In the genomic region with DNA sequence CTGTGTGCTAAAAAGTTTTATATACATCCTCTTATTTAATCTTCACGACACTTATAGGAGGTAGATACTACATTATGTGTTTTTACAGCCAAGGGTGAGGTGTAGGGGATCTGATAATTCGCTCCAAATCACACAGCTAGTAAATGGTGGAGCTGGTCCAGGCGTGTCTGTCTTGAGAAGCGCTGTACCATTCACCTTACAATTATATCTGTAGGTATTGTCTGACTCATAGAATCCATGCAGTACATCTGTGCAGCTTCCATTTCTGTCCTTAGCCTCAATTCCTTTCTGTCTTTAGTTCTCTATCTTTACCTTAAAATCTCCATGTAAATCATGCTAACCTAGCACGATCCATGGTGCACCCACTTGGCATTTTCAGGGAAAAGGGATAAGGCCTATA, we compare ENCODE assay signal across 18 cellular contexts.
A peak's percentile ranks its signal among the peaks of the same experiment; 100 is the strongest.
DNase-seq lines count a peak whose midpoint lies in the region; ATAC-seq, FAIRE-seq and TF ChIP-seq lines count a peak whose summit lies in the region.
"Had no signal": no experiment of that assay in that cellular context is flagged by ENCODE, and none has a peak within 500 bp of the region (broad histone marks: within the 10 kb centered on the region; RNA-seq: fewer than 3 reads in every experiment).

No MANE protein-coding gene starts in this region.

- no peak overlapping the region for H2AFZ ChIP-seq in OCI-LY1 (ENCODE audit: low read length)

- no peaks in the 10 kb centered on the region for H3K9me2 ChIP-seq in OCI-LY1 (ENCODE audit: low read depth, low read length)

- H3K27ac ChIP-seq in OCI-LY1 (ENCODE audit: low read depth, low read length, poor library complexity, severe bottlenecking) (peak overlapping the region; percentile 78), foreskin keratinocyte (no peak overlapping the region), esophagus squamous epithelium (no peak overlapping the region)

- intact Hi-C loops in esophagus squamous epithelium (cut with DNase I) = no loop called here

- TF ChIP-seq POLR2A in esophagus squamous epithelium (IDR thresholded peaks at IDR 0.05) = no peak

- peak; percentile 85 for ATAC-seq in foreskin keratinocyte
- ATAC-seq in SK-N-SH treated with all-trans-retinoic acid at 6 μM for 48 hours = no peak
- ATAC-seq: HepG2 had no signal

- TF ChIP-seq CTCF in OCI-LY1 (IDR thresholded peaks at IDR 0.05; ENCODE audit: low read length) (no peak), bronchial epithelial cell (IDR thresholded peaks at IDR 0.05; ENCODE audit: insufficient read depth, low read length, severe bottlenecking) (no peak), foreskin keratinocyte (conservative IDR thresholded peaks at IDR 0.05) (no peak), esophagus squamous epithelium (IDR thresholded peaks at IDR 0.05) (no peak)

- H3K36me3 ChIP-seq in OCI-LY1 (ENCODE audit: insufficient read depth, low read length) (no peaks in the 10 kb centered on the region), bronchial epithelial cell (ENCODE audit: control insufficient read depth, insufficient read depth, low read length) (no peaks in the 10 kb centered on the region), esophagus squamous epithelium (no peaks in the 10 kb centered on the region)
- H3K36me3 ChIP-seq: BE2C, HAP-1 had no signal

- H3K79me2 ChIP-seq in OCI-LY1 (ENCODE audit: insufficient read depth, low read length) = peaks cover 18% of the 10 kb centered on the region; the same call in 1 of the 2 replicates

- H3F3A ChIP-seq in OCI-LY1 (ENCODE audit: insufficient read depth, low read length) = peaks cover under 1% of the 10 kb centered on the region; the same call in 1 of the 2 replicates

- H4K20me1 ChIP-seq in OCI-LY1 (ENCODE audit: insufficient read depth, low read length) = no peaks in the 10 kb centered on the region

- DNase-seq in bronchial epithelial cell (ENCODE audit: low read depth) (peak; percentile 18), foreskin keratinocyte (peak in 1 of 2 donors; percentile 42), esophagus squamous epithelium (lab: John Stamatoyannopoulos, UW) (no peak)
- no peak for DNase-seq in activated CD4-positive, CD25-positive, alpha-beta regulatory T cell (lab: John Stamatoyannopoulos, UW)
- DNase-seq: ACHN; BE2C; C1 segment of cervical spinal cord; CD4-positive, CD25-positive, alpha-beta regulatory T cell; CD8-positive, alpha-beta memory T cell; COR-L47 had no signal

- H3K9ac ChIP-seq in OCI-LY1 (ENCODE audit: low read length) = no peak overlapping the region

- 58 to 64% methylated on average over 5 of the region's 5 CpGs for WGBS in esophagus squamous epithelium, 2 donors

- no peaks in the 10 kb centered on the region for H3K27me3 ChIP-seq in OCI-LY1 (ENCODE audit: insufficient read depth, low read length)
- H3K27me3 ChIP-seq in bronchial epithelial cell (ENCODE audit: control insufficient read depth, insufficient read depth, low read length) = no peaks in the 10 kb centered on the region
- no peaks in the 10 kb centered on the region for H3K27me3 ChIP-seq in foreskin keratinocyte
- H3K27me3 ChIP-seq in esophagus squamous epithelium = no peaks in the 10 kb centered on the region
- H3K27me3 ChIP-seq: BE2C had no signal

- peak overlapping the region; percentile 4; the same call in 1 of the 2 replicates for H3K4me2 ChIP-seq in OCI-LY1 (ENCODE audit: low read length)

- no peak overlapping the region for H3K4me3 ChIP-seq in OCI-LY1 (ENCODE audit: low read depth, low read length, poor library complexity, severe bottlenecking)
- no peak overlapping the region for H3K4me3 ChIP-seq in bronchial epithelial cell (ENCODE audit: low read depth, low read length)
- no peak overlapping the region for H3K4me3 ChIP-seq in esophagus squamous epithelium
- H3K4me3 ChIP-seq: HAP-1 had no signal

- peaks cover 92% of the 10 kb centered on the region for H3K4me1 ChIP-seq in OCI-LY1 (ENCODE audit: insufficient read depth, low read length, severe bottlenecking)
- H3K4me1 ChIP-seq in foreskin keratinocyte = peaks cover 13% of the 10 kb centered on the region
- peaks cover 0 to 27% (median 18%) of the 10 kb centered on the region in 3 donors for H3K4me1 ChIP-seq in esophagus squamous epithelium
- H3K4me1 ChIP-seq: HAP-1 had no signal

- H3K9me3 ChIP-seq in OCI-LY1 (ENCODE audit: low read length) (no peaks in the 10 kb centered on the region), esophagus squamous epithelium (no peaks in the 10 kb centered on the region)
- H3K9me3 ChIP-seq: BE2C, HAP-1 had no signal

- FAIRE-seq in bronchial epithelial cell (lab: Jason Lieb, UNC) = no peak
- FAIRE-seq: A204.1, D721Med, G401.6, GM12891, HepG2 had no signal

TF ChIP-seq in SK-N-SH treated with all-trans-retinoic acid at 6 μM for 48 hours, 23 proteins besides CTCF, POLR2A, EP300 and RAD21 (continues in another document):
- TF ChIP-seq SNAI2 (CRISPR knock-in tag; IDR thresholded peaks at IDR 0.05) (no peak), ISL1 (CRISPR knock-in tag; IDR thresholded peaks at IDR 0.05) (no peak), ZNF70 (CRISPR knock-in tag; IDR thresholded peaks at IDR 0.05) (no peak), ZFP3 (CRISPR knock-in tag; IDR thresholded peaks at IDR 0.05) (no peak), ZNF565 (CRISPR knock-in tag; conservative IDR thresholded peaks at IDR 0.05; ENCODE audit: low read depth) (no peak), CSDC2 (CRISPR knock-in tag; IDR thresholded peaks at IDR 0.05) (no peak), RARB (CRISPR knock-in tag; IDR thresholded peaks at IDR 0.05) (no peak), ZC3H10 (CRISPR knock-in tag; IDR thresholded peaks at IDR 0.05) (no peak), GLIS3 (CRISPR knock-in tag; IDR thresholded peaks at IDR 0.05) (no peak), OSR1 (CRISPR knock-in tag; IDR thresholded peaks at IDR 0.05) (no peak), ZNF8 (CRISPR knock-in tag; IDR thresholded peaks at IDR 0.05) (no peak), ESRRG (CRISPR knock-in tag; IDR thresholded peaks at IDR 0.05) (no peak), TOX (CRISPR knock-in tag; IDR thresholded peaks at IDR 0.05; ENCODE audit: borderline replicate concordance) (no peak)
- TF ChIP-seq, protein P1, sequence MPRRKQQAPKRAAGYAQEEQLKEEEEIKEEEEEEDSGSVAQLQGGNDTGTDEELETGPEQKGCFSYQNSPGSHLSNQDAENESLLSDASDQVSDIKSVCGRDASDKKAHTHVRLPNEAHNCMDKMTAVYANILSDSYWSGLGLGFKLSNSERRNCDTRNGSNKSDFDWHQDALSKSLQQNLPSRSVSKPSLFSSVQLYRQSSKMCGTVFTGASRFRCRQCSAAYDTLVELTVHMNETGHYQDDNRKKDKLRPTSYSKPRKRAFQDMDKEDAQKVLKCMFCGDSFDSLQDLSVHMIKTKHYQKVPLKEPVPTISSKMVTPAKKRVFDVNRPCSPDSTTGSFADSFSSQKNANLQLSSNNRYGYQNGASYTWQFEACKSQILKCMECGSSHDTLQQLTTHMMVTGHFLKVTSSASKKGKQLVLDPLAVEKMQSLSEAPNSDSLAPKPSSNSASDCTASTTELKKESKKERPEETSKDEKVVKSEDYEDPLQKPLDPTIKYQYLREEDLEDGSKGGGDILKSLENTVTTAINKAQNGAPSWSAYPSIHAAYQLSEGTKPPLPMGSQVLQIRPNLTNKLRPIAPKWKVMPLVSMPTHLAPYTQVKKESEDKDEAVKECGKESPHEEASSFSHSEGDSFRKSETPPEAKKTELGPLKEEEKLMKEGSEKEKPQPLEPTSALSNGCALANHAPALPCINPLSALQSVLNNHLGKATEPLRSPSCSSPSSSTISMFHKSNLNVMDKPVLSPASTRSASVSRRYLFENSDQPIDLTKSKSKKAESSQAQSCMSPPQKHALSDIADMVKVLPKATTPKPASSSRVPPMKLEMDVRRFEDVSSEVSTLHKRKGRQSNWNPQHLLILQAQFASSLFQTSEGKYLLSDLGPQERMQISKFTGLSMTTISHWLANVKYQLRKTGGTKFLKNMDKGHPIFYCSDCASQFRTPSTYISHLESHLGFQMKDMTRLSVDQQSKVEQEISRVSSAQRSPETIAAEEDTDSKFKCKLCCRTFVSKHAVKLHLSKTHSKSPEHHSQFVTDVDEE (CRISPR knock-in tag; IDR thresholded peaks at IDR 0.05) = no peak
- TF ChIP-seq, protein P2, sequence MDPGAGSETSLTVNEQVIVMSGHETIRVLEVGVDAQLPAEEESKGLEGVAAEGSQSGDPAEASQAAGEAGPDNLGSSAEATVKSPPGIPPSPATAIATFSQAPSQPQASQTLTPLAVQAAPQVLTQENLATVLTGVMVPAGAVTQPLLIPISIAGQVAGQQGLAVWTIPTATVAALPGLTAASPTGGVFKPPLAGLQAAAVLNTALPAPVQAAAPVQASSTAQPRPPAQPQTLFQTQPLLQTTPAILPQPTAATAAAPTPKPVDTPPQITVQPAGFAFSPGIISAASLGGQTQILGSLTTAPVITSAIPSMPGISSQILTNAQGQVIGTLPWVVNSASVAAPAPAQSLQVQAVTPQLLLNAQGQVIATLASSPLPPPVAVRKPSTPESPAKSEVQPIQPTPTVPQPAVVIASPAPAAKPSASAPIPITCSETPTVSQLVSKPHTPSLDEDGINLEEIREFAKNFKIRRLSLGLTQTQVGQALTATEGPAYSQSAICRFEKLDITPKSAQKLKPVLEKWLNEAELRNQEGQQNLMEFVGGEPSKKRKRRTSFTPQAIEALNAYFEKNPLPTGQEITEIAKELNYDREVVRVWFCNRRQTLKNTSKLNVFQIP (CRISPR knock-in tag; IDR thresholded peaks at IDR 0.05; ENCODE audit: borderline replicate concordance, low read depth) = no peak
- TF ChIP-seq, protein P3, sequence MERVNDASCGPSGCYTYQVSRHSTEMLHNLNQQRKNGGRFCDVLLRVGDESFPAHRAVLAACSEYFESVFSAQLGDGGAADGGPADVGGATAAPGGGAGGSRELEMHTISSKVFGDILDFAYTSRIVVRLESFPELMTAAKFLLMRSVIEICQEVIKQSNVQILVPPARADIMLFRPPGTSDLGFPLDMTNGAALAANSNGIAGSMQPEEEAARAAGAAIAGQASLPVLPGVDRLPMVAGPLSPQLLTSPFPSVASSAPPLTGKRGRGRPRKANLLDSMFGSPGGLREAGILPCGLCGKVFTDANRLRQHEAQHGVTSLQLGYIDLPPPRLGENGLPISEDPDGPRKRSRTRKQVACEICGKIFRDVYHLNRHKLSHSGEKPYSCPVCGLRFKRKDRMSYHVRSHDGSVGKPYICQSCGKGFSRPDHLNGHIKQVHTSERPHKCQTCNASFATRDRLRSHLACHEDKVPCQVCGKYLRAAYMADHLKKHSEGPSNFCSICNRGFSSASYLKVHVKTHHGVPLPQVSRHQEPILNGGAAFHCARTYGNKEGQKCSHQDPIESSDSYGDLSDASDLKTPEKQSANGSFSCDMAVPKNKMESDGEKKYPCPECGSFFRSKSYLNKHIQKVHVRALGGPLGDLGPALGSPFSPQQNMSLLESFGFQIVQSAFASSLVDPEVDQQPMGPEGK (CRISPR knock-in tag; IDR thresholded peaks at IDR 0.05; ENCODE audit: borderline replicate concordance) = no peak
